ENCODE assay signal across 8 cellular contexts in the genomic region with DNA sequence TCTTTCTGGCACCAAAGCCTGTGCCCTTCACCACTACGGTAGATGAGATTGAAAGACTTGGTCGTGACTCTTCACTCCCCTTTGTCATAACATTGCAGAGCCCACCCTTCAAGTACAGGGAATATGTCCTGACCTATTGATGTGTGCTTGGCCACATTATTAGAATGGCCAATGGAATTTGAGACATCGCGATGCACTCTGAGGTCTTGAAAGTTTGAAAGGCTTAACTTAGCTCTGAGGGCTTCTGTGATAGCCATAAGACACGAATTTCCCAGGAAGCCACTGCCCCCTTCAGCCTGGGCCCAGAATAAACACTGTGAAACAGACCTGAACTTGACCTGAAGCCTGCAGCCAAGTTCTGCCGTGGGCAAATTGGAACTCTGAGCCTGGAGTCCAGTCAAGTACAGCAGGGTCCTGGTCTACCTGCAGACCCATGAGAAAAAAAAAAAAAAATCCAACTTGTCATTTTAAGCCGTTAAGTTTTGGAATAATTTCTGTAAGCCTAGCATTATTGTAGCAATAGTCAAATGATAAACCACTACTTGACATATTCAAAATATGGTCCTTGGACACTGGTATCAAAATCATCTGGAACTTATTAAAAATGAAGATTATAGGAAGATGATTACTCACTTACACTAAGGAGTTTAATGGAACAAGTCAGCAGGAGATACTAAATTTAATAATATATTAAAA. TPM values are rescaled to one million over a fixed set of nuclear protein-coding genes. Genes with fewer than 3 reads are reported as not detected.
A peak's percentile ranks its signal among the peaks of the same experiment; 100 is the strongest.
DNase-seq lines count a peak whose midpoint lies in the region; ATAC-seq and TF ChIP-seq lines count a peak whose summit lies in the region.

No MANE protein-coding gene starts in this region.

- H3K9me3 Mint-ChIP-seq in activated B cell treated with CpG ODN at 0.5 μM for 24 hours (peaks cover 4% of the 10 kb centered on the region), osteocyte (ENCODE audit: unreplicated experiment) (no peaks in the 10 kb centered on the region)

- H3K27me3 ChIP-seq in gastroesophageal sphincter: no peaks in the 10 kb centered on the region

- CTCF ChIA-PET in activated B cell treated with CpG ODN at 0.5 μM for 24 hours (lab: Charles Lee): interaction anchor here (1.0 to 1.6 kb wide), 2 partner anchors 165 to 384 kb away, joined by 5 to 10 read pairs; a partner anchor contains a TSS

- no peak overlapping the region for H3K4me3 ChIP-seq in gastroesophageal sphincter

- no peaks in the 10 kb centered on the region for H3K36me3 ChIP-seq in gastroesophageal sphincter

- no peak overlapping the region for H3K27ac ChIP-seq in gastroesophageal sphincter

- POLR2A ChIA-PET in activated B cell treated with CpG ODN at 0.5 μM for 24 hours (lab: Charles Lee): interaction anchor here (0.7 to 0.9 kb wide), 2 partner anchors 164 to 384 kb away, joined by 3 to 4 read pairs; no protein-coding TSS in a partner anchor

- H3K36me3 Mint-ChIP-seq in activated B cell treated with CpG ODN at 0.5 μM for 24 hours (ENCODE audit: low read depth) (no peaks in the 10 kb centered on the region), osteocyte (ENCODE audit: unreplicated experiment) (peaks cover 2% of the 10 kb centered on the region)

- H3K27me3 Mint-ChIP-seq in activated B cell treated with CpG ODN at 0.5 μM for 24 hours (no peaks in the 10 kb centered on the region), osteocyte (ENCODE audit: unreplicated experiment) (no peaks in the 10 kb centered on the region)

- H3K4me1 Mint-ChIP-seq in activated B cell treated with CpG ODN at 0.5 μM for 24 hours (no peaks in the 10 kb centered on the region), osteocyte (ENCODE audit: unreplicated experiment) (peaks cover 5% of the 10 kb centered on the region)

- no peaks in the 10 kb centered on the region for H3K9me3 ChIP-seq in gastroesophageal sphincter

- no peak for TF ChIP-seq EP300 in gastroesophageal sphincter (IDR thresholded peaks at IDR 0.05)

- ATAC-seq in GM21360 (IDR thresholded peaks at IDR 0.05; ENCODE audit: unreplicated experiment): peak; percentile 73
- peak; percentile 69 for ATAC-seq in activated B cell treated with CpG ODN at 0.5 μM for 24 hours (ENCODE audit: low read depth)
- ATAC-seq in gastroesophageal sphincter: peak; percentile 76
- ATAC-seq in GM18858 (IDR thresholded peaks at IDR 0.05; ENCODE audit: unreplicated experiment): no peak

- H3K27ac Mint-ChIP-seq in activated B cell treated with CpG ODN at 0.5 μM for 24 hours: no peak overlapping the region
- no peak overlapping the region for H3K27ac Mint-ChIP-seq in osteocyte (ENCODE audit: unreplicated experiment)

- DNase-seq in DMS 273 treated with DMSO at 0.1 percent for 48 hours (lab: John Stamatoyannopoulos, UW) (peak; percentile 40), MV-4-11 (lab: John Stamatoyannopoulos, UW) (peak; percentile 57), activated B cell treated with CpG ODN at 0.5 μM for 24 hours (no peak), osteocyte (ENCODE audit: extremely low spot score, unreplicated experiment) (peak; percentile 83), NCI-H1105 (lab: John Stamatoyannopoulos, UW) (no peak)

- intact Hi-C loops in activated B cell treated with CpG ODN at 0.5 μM for 24 hours (cut with micrococcal nuclease): loop anchor here (1.0 to 5.0 kb wide), 4 partner anchors 164 to 585 kb away; a partner anchor contains a TSS

- 25 to 72% methylated on average over 2 to 5 of the region's 7 CpGs for WGBS in gastroesophageal sphincter (ENCODE audit: low coverage in 1 of 2), 2 donors

- no peak for TF ChIP-seq POLR2A in gastroesophageal sphincter (IDR thresholded peaks at IDR 0.05)

- H3K4me1 ChIP-seq in gastroesophageal sphincter: peaks cover 0 to 7% (median 0%) of the 10 kb centered on the region in 3 donors

- TF ChIP-seq CTCF in activated B cell treated with CpG ODN at 0.5 μM for 24 hours (IDR thresholded peaks at IDR 0.05) (no peak), gastroesophageal sphincter (IDR thresholded peaks at IDR 0.05) (peak; percentile 48 to 75 (median 70)), osteocyte (IDR thresholded peaks at IDR 0.05) (peak; percentile 70)

- H3K4me3 Mint-ChIP-seq in activated B cell treated with CpG ODN at 0.5 μM for 24 hours (no peak overlapping the region), osteocyte (ENCODE audit: unreplicated experiment) (no peak overlapping the region)

RNA-seq across cellular contexts. Expression of gene TRAF3IP2, which starts 36.9 kb away (rescaled TPM):
- total RNA-seq in activated B cell treated with CpG ODN at 0.5 μM for 24 hours (26.9 and 28.2 TPM in 2 replicates), gastroesophageal sphincter (10 to 100 TPM; 18.4 to 33.4 (median 27.5) TPM), osteocyte (10.5 and 12.8 TPM in 2 replicates)

Comparison
In these comparisons a context has a peak if more than half of its experiments do, and no peak if none do; other contexts are left out.
1. DNase-seq: peak in DMS 273 treated with DMSO at 0.1 percent for 48 hours (single experiment), MV-4-11 (single experiment) and osteocyte (single experiment); none in activated B cell treated with CpG ODN at 0.5 μM for 24 hours (single experiment) and NCI-H1105 (single experiment).